In the genomic region with DNA sequence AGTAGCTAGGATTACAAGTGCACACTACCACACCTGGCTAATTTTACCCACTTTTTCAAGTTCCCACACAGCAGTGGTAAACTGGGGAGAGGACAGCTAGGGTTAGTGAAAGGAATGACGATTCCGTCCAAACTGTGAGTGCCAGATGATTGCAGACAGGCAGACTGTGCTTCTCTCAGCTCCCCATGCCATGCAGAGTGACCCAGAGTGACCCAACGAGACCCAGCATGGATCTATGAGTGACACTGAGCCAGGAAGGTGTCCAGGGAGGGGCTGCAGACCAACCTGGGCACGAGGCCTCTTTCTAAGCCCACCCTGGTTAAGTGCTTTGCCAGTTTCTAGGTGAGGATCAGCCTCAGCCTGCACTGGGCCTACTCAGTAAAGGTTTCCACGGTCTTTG, we compare ENCODE assay signal across 1 cellular context.
TF ChIP-seq lines count a peak whose summit lies in the region.

No MANE protein-coding gene starts in this region.

TF ChIP-seq in IMR-90, 13 proteins besides CTCF, POLR2A, EP300 and RAD21 (continued from another document):
- TF ChIP-seq, protein P1, sequence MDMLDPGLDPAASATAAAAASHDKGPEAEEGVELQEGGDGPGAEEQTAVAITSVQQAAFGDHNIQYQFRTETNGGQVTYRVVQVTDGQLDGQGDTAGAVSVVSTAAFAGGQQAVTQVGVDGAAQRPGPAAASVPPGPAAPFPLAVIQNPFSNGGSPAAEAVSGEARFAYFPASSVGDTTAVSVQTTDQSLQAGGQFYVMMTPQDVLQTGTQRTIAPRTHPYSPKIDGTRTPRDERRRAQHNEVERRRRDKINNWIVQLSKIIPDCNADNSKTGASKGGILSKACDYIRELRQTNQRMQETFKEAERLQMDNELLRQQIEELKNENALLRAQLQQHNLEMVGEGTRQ (IDR thresholded peaks at IDR 0.05; ENCODE audit: low read depth, low read length): no peak
- TF ChIP-seq FOS (IDR thresholded peaks at IDR 0.05; ENCODE audit: low read depth, low read length): no peak
- TF ChIP-seq CHD1 (IDR thresholded peaks at IDR 0.05; ENCODE audit: low read depth, low read length): no peak
- TF ChIP-seq, protein P2, sequence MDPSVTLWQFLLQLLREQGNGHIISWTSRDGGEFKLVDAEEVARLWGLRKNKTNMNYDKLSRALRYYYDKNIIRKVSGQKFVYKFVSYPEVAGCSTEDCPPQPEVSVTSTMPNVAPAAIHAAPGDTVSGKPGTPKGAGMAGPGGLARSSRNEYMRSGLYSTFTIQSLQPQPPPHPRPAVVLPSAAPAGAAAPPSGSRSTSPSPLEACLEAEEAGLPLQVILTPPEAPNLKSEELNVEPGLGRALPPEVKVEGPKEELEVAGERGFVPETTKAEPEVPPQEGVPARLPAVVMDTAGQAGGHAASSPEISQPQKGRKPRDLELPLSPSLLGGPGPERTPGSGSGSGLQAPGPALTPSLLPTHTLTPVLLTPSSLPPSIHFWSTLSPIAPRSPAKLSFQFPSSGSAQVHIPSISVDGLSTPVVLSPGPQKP (IDR thresholded peaks at IDR 0.05; ENCODE audit: borderline replicate concordance, low read depth, low read length): no peak
- no peak for TF ChIP-seq MXI1 (IDR thresholded peaks at IDR 0.05; ENCODE audit: borderline replicate concordance, low read depth, low read length)
- TF ChIP-seq SMC3 (IDR thresholded peaks at IDR 0.05; ENCODE audit: low read depth, low read length): no peak
- TF ChIP-seq BHLHE40 (IDR thresholded peaks at IDR 0.05; ENCODE audit: low read depth, low read length): no peak
- no peak for TF ChIP-seq NFE2L2 (IDR thresholded peaks at IDR 0.05; ENCODE audit: low read depth, low read length)
